In genomic region chr16:24980077-24980793, GRCh38 we compare ENCODE assay signal across 8 cellular contexts. TPM values are rescaled to one million over a fixed set of nuclear protein-coding genes. Genes with fewer than 3 reads are reported as not detected.
A peak's percentile ranks its signal among the peaks of the same experiment; 100 is the strongest.
DNase-seq lines count a peak whose midpoint lies in the region; ATAC-seq and TF ChIP-seq lines count a peak whose summit lies in the region.

No MANE protein-coding gene starts in this region.

- H3K9me3 Mint-ChIP-seq in immature natural killer cell, result no peaks in the 10 kb centered on the region

- H3K27ac Mint-ChIP-seq in immature natural killer cell, result peak overlapping the region in 1 of 6 donors; percentile 24

- TF ChIP-seq CTCF in RWPE1 (conservative IDR thresholded peaks at IDR 0.05; ENCODE audit: low read depth), result no peak

- WGBS in mesenchymal stem cell, result 89% methylated on average over 8 of the region's 8 CpGs

- H3K23ac ChIP-seq in mesenchymal stem cell (ENCODE audit: low read length in 2 of 2), result no peak overlapping the region

- peak overlapping the region; percentile 16 to 61 for H3K18ac ChIP-seq in mesenchymal stem cell (ENCODE audit: low read depth in 1 of 2, low read length in 2 of 2)

- H3K27ac ChIP-seq in RWPE1 (0 out of 2 replicates have a peak overlapping the region, but pooled peaks have one; percentile 12), mesenchymal stem cell (ENCODE audit: low read length, poor library complexity, severe bottlenecking) (peak overlapping the region; percentile 11)

- H2BK120ac ChIP-seq in mesenchymal stem cell (ENCODE audit: low read depth, low read length), result peak overlapping the region; percentile 57

- no peak overlapping the region for H2BK12ac ChIP-seq in mesenchymal stem cell (ENCODE audit: low read length in 2 of 2)

- intact Hi-C loops in sciatic nerve (cut with DNase I), result no loop called here

- H3K4me1 Mint-ChIP-seq in immature natural killer cell, result peaks cover 22 to 52% of the 10 kb centered on the region in 2 donors

- no peak overlapping the region for H3K4me2 ChIP-seq in mesenchymal stem cell (ENCODE audit: low read length, poor library complexity, severe bottlenecking)

- in situ Hi-C loops in G401 (cut with HindIII; ENCODE audit: low sequenced_read_pairs), result no loop called here

- peak; percentile 37 for ATAC-seq in GM21619 (IDR thresholded peaks at IDR 0.05; ENCODE audit: unreplicated experiment)
- no peak for ATAC-seq in sciatic nerve

- H3K4me3 ChIP-seq in mesenchymal stem cell (ENCODE audit: insufficient read depth in 1 of 2, low read depth in 1 of 2, low read length in 2 of 2), result peak overlapping the region in 1 of 2 experiments; percentile 45

- peaks cover 16 to 20% of the 10 kb centered on the region in 2 experiments for H3K36me3 ChIP-seq in mesenchymal stem cell (ENCODE audit: control insufficient read depth in 1 of 2, insufficient read depth in 2 of 2, low read depth in 1 of 2, low read length in 2 of 2)

- H3K9ac ChIP-seq in mesenchymal stem cell (ENCODE audit: low read length), result no peak overlapping the region

- H3K9me3 ChIP-seq in mesenchymal stem cell (ENCODE audit: control insufficient read depth, low read length), result no peaks in the 10 kb centered on the region

- H2AFZ ChIP-seq in mesenchymal stem cell (ENCODE audit: low read depth, low read length), result no peak overlapping the region

- DNase-seq in G401 (ENCODE audit: low spot score) (peak; percentile 48), RWPE1 (ENCODE audit: low spot score) (peak; percentile 26), mesenchymal stem cell (no peak), immature natural killer cell (no peak), sciatic nerve (ENCODE audit: low spot score) (no peak), kidney glomerular epithelial cell (lab: John Stamatoyannopoulos, UW) (no peak)
- DNase-seq in effector CD4-positive, alpha-beta T cell, result no peak

- H2AK5ac ChIP-seq in mesenchymal stem cell (ENCODE audit: low read length, severe bottlenecking), result peak overlapping the region; percentile 18

- peaks cover 10% of the 10 kb centered on the region for H3K79me1 ChIP-seq in mesenchymal stem cell (replicated peaks; ENCODE audit: low read length, poor library complexity, severe bottlenecking)

- H2BK5ac ChIP-seq in mesenchymal stem cell (ENCODE audit: low read depth, low read length, poor library complexity, severe bottlenecking), result no peak overlapping the region

- H3K4me1 ChIP-seq in mesenchymal stem cell (ENCODE audit: control insufficient read depth, insufficient read depth, low read depth, low read length), result peaks cover 20% of the 10 kb centered on the region

- no peak overlapping the region for H3K14ac ChIP-seq in mesenchymal stem cell (ENCODE audit: low read length in 2 of 2)

- POLR2A ChIA-PET in RWPE1 (lab: Yijun Ruan, JAX; ENCODE audit: low non-redundant PET), result no interaction called here

- H4K91ac ChIP-seq in mesenchymal stem cell (ENCODE audit: low read length), result peak overlapping the region; percentile 47

- H2BK15ac ChIP-seq in mesenchymal stem cell (ENCODE audit: low read depth, poor library complexity, severe bottlenecking), result peak overlapping the region; percentile 26

- peaks cover under 1 to 14% (median 7%) of the 10 kb centered on the region in 3 donors for H3K36me3 Mint-ChIP-seq in immature natural killer cell

- H3K27me3 ChIP-seq in mesenchymal stem cell (ENCODE audit: control insufficient read depth in 1 of 2, insufficient read depth in 1 of 2, low read length in 2 of 2), result no peaks in the 10 kb centered on the region

- CTCF ChIA-PET in RWPE1 (lab: Yijun Ruan, JAX), result interaction anchor here (0.7 kb wide), 1 partner anchor 34 kb away, joined by 6 read pairs; no protein-coding TSS in a partner anchor

- H3K4ac ChIP-seq in mesenchymal stem cell (ENCODE audit: low read depth in 1 of 2, low read length in 2 of 2), result no peak overlapping the region

- H3K27me3 Mint-ChIP-seq in immature natural killer cell (ENCODE audit: low read depth in 3 of 3), result peaks cover 0 to 4% (median 0%) of the 10 kb centered on the region in 3 donors

- peak overlapping the region; percentile 67 for H4K8ac ChIP-seq in mesenchymal stem cell (ENCODE audit: low read length)

- H3K4me3 Mint-ChIP-seq in immature natural killer cell, result no peak overlapping the region

RNA-seq across cellular contexts. Expression of gene ARHGAP17, which starts 34.9 kb away (rescaled TPM):
- 11.7 and 14.4 TPM in 2 replicates for total RNA-seq in G401 (2014; rRNA removed; shearing (Covaris generic))
- 59.1 TPM for polyA plus RNA-seq in mesenchymal stem cell (2013, experiment 1 of 2)
- 55.8 TPM for polyA plus RNA-seq in mesenchymal stem cell (2013, experiment 2 of 2)
- 10 to 100 TPM; 12.0 to 35.9 (median 14.5) TPM for polyA plus RNA-seq in immature natural killer cell
- total RNA-seq in sciatic nerve, result 130 TPM

Comparison
In these comparisons a context has a peak if more than half of its experiments do, and no peak if none do; other contexts are left out.
1. DNase-seq: peak in G401 (single experiment) and RWPE1 (single experiment); none in mesenchymal stem cell (single experiment), immature natural killer cell (0 of 3), sciatic nerve (single experiment), kidney glomerular epithelial cell (single experiment) and effector CD4-positive, alpha-beta T cell (single experiment).